ENCODE assay signal across 11 cellular contexts in genomic region chr5:173765030-173765644, GRCh38.
A peak's percentile ranks its signal among the peaks of the same experiment; 100 is the strongest.
DNase-seq lines count a peak whose midpoint lies in the region; ATAC-seq and TF ChIP-seq lines count a peak whose summit lies in the region.
"Had no signal": no experiment of that assay in that cellular context is flagged by ENCODE, and none has a peak within 500 bp of the region (broad histone marks: within the 10 kb centered on the region; RNA-seq: fewer than 3 reads in every experiment).

No MANE protein-coding gene starts in this region.

- H3K79me2 ChIP-seq in OCI-LY7 (ENCODE audit: insufficient read depth, low read depth, low read length), result no peaks in the 10 kb centered on the region

- H3K23ac ChIP-seq in mesenchymal stem cell (ENCODE audit: low read length in 2 of 2), result no peak overlapping the region

- peak overlapping the region; percentile 47 for H2BK5ac ChIP-seq in mesenchymal stem cell (ENCODE audit: low read depth, low read length, poor library complexity, severe bottlenecking)

- no peaks in the 10 kb centered on the region for H3K9me2 ChIP-seq in OCI-LY7 (ENCODE audit: insufficient read depth, low read length)

- no peaks in the 10 kb centered on the region for H3K36me3 ChIP-seq in OCI-LY7 (ENCODE audit: insufficient read depth, low read length)
- no peaks in the 10 kb centered on the region for H3K36me3 ChIP-seq in mesenchymal stem cell (ENCODE audit: control insufficient read depth in 1 of 2, insufficient read depth in 2 of 2, low read depth in 1 of 2, low read length in 2 of 2)
- H3K36me3 ChIP-seq in thoracic aorta, result no peaks in the 10 kb centered on the region

- H3K27ac ChIP-seq in OCI-LY7 (ENCODE audit: low read depth, low read length, poor library complexity, severe bottlenecking) (no peak overlapping the region), caudate nucleus (ENCODE audit: low read depth, low read length) (peak overlapping the region; percentile 41), mesenchymal stem cell (ENCODE audit: low read length, poor library complexity, severe bottlenecking) (peak overlapping the region; percentile 83), thoracic aorta (peak overlapping the region; percentile 48 to 71)

- peak overlapping the region in 1 of 2 experiments; percentile 46 for H3K18ac ChIP-seq in mesenchymal stem cell (ENCODE audit: low read depth in 1 of 2, low read length in 2 of 2)

- peaks cover 36% of the 10 kb centered on the region for H3K4me1 ChIP-seq in OCI-LY7 (ENCODE audit: insufficient read depth, low read length, poor library complexity, severe bottlenecking)
- H3K4me1 ChIP-seq in mesenchymal stem cell (ENCODE audit: control insufficient read depth, insufficient read depth, low read depth, low read length), result peaks cover 28% of the 10 kb centered on the region
- H3K4me1 ChIP-seq in thoracic aorta (ENCODE audit: control insufficient read depth in 1 of 2, low read depth in 2 of 2), result peaks cover 3 to 30% of the 10 kb centered on the region in 2 donors

- no peak overlapping the region for H3K14ac ChIP-seq in mesenchymal stem cell (ENCODE audit: low read length in 2 of 2)

- H4K20me1 ChIP-seq in OCI-LY7 (ENCODE audit: insufficient read depth, low read length), result no peaks in the 10 kb centered on the region

- H2BK12ac ChIP-seq in mesenchymal stem cell (ENCODE audit: low read length in 2 of 2), result peak overlapping the region in 1 of 2 experiments; percentile 90

- WGBS in mesenchymal stem cell, result 96% methylated on average over 5 of the region's 9 CpGs

- no peaks in the 10 kb centered on the region for H3K9me3 ChIP-seq in OCI-LY7 (ENCODE audit: low read length)
- no peaks in the 10 kb centered on the region for H3K9me3 ChIP-seq in mesenchymal stem cell (ENCODE audit: control insufficient read depth, low read length)
- H3K9me3 ChIP-seq in thoracic aorta, result no peaks in the 10 kb centered on the region

- TF ChIP-seq CTCF in OCI-LY7 (conservative IDR thresholded peaks at IDR 0.05; ENCODE audit: low read length), result no peak
- TF ChIP-seq CTCF in thoracic aorta (IDR thresholded peaks at IDR 0.05), result no peak

- H3K27me3 ChIP-seq in mesenchymal stem cell (ENCODE audit: control insufficient read depth in 1 of 2, insufficient read depth in 1 of 2, low read length in 2 of 2) (no peaks in the 10 kb centered on the region), thoracic aorta (replicated peaks; ENCODE audit: insufficient read depth) (no peaks in the 10 kb centered on the region)

- H4K91ac ChIP-seq in mesenchymal stem cell (ENCODE audit: low read length), result peak overlapping the region; percentile 56

- no peaks in the 10 kb centered on the region for H3K79me1 ChIP-seq in mesenchymal stem cell (replicated peaks; ENCODE audit: low read length, poor library complexity, severe bottlenecking)

- DNase-seq in OCI-LY7 (ENCODE audit: low spot score) (no peak), caudate nucleus (lab: John Stamatoyannopoulos, UW) (no peak), mesenchymal stem cell (peak; percentile 16), thoracic aorta (ENCODE audit: low spot score) (no peak), COR-L47 (lab: John Stamatoyannopoulos, UW) (no peak), SKM-1 treated with dmso at 0.1 percent for 144 hours (lab: John Stamatoyannopoulos, UW; ENCODE audit: unreplicated experiment) (no peak)
- DNase-seq: activated T-cell treated with anti-CD3 and anti-CD28 coated beads for 4 hours; CD8-positive, alpha-beta memory T cell; MM.1S; NCI-H510A treated with DMSO at 0.1 percent for 48 hours had no signal

- no TSS peak for BruUV-seq in OCI-LY7 (replicated peaks; lab: Mats Ljungman, UMichigan)

- peak overlapping the region; percentile 60 for H3K9ac ChIP-seq in mesenchymal stem cell (ENCODE audit: low read length)

- no peak overlapping the region for H4K8ac ChIP-seq in mesenchymal stem cell (ENCODE audit: low read length)

- no peak overlapping the region for H2BK15ac ChIP-seq in mesenchymal stem cell (ENCODE audit: low read depth, poor library complexity, severe bottlenecking)

- peak overlapping the region in 1 of 2 experiments; percentile 43 for H3K4ac ChIP-seq in mesenchymal stem cell (ENCODE audit: low read depth in 1 of 2, low read length in 2 of 2)

- H2BK120ac ChIP-seq in mesenchymal stem cell (ENCODE audit: low read depth, low read length), result no peak overlapping the region

- H3K4me3 ChIP-seq in OCI-LY7 (ENCODE audit: low read depth, low read length, poor library complexity, severe bottlenecking) (no peak overlapping the region), mesenchymal stem cell (ENCODE audit: insufficient read depth in 1 of 2, low read depth in 1 of 2, low read length in 2 of 2) (no peak overlapping the region), thoracic aorta (no peak overlapping the region)

- CTCF ChIA-PET in OCI-LY7 (lab: Charles Lee; ENCODE audit: unreplicated experiment), result no interaction called here

- peak overlapping the region; percentile 57 for H2AK5ac ChIP-seq in mesenchymal stem cell (ENCODE audit: low read length, severe bottlenecking)

- H3K4me2 ChIP-seq in OCI-LY7 (ENCODE audit: low read length) (peak overlapping the region; percentile 50), mesenchymal stem cell (ENCODE audit: low read length, poor library complexity, severe bottlenecking) (no peak overlapping the region)

- no peak for ATAC-seq in thoracic aorta (ENCODE audit: insufficient number of reproducible peaks, low FRiP score, low read depth)
- no peak for ATAC-seq in HG02870 (IDR thresholded peaks at IDR 0.05; ENCODE audit: unreplicated experiment)

- H2AFZ ChIP-seq in OCI-LY7 (ENCODE audit: low read length), result no peak overlapping the region
- H2AFZ ChIP-seq in mesenchymal stem cell (ENCODE audit: low read depth, low read length), result no peak overlapping the region

- POLR2A ChIA-PET in OCI-LY7 (lab: Charles Lee), result interaction anchor here (1.2 kb wide), 1 partner anchor 19 kb away, joined by 3 read pairs; no protein-coding TSS in a partner anchor

- intact Hi-C loops in OCI-LY7 (cut with micrococcal nuclease; ENCODE audit: unreplicated experiment), result no loop called here
